In genomic region chr17:42365136-42365535, GRCh38 we compare ENCODE assay signal across 10 cellular contexts. TPM values are rescaled to one million over a fixed set of nuclear protein-coding genes. Genes with fewer than 3 reads are reported as not detected.
DNase-seq lines count a peak whose midpoint lies in the region; ATAC-seq, FAIRE-seq and TF ChIP-seq lines count a peak whose summit lies in the region.
"Had no signal": no experiment of that assay in that cellular context is flagged by ENCODE, and none has a peak within 500 bp of the region (broad histone marks: within the 10 kb centered on the region; RNA-seq: fewer than 3 reads in every experiment).

No MANE protein-coding gene starts in this region.

- DNase-seq in EH (ENCODE audit: low read depth) (peak; percentile 83), RCC 7860 (ENCODE audit: low spot score) (peak; percentile 67), mammary epithelial cell (peak; percentile 26), renal cortical epithelial cell (ENCODE audit: low read depth) (peak; percentile 54), HPDE6-E6E7 (ENCODE audit: extremely low spot score) (no peak), retina (no peak)
- DNase-seq: NCI-H748 treated with DMSO at 0.1 percent for 48 hours, T-helper 9 cell had no signal

- H3K9ac ChIP-seq in mammary epithelial cell (ENCODE audit: insufficient read depth, low read length) = no peak overlapping the region

- dilution Hi-C loops in mammary epithelial cell (cut with HindIII; ENCODE audit: low sequenced_read_pairs) = no loop called here

- H3K9me3 ChIP-seq in mammary epithelial cell (replicated peaks; ENCODE audit: insufficient read depth, low read length) = no peaks in the 10 kb centered on the region

- no peak for FAIRE-seq in RCC 7860 (lab: Jason Lieb, UNC)
- FAIRE-seq: colon had no signal

- peaks cover 5% of the 10 kb centered on the region for H3K36me3 ChIP-seq in mammary epithelial cell (ENCODE audit: insufficient read depth, low read length)

- H3K27ac ChIP-seq in mammary epithelial cell (ENCODE audit: insufficient read depth, low read depth, low read length) = no peak overlapping the region

- H4K20me1 ChIP-seq in mammary epithelial cell (ENCODE audit: insufficient read depth, low read length) = no peaks in the 10 kb centered on the region

- H3K4me3 ChIP-seq in mammary epithelial cell (replicated peaks in 1 of 3; ENCODE audit: insufficient read depth in 1 of 3, low read depth in 2 of 3, low read length in 3 of 3) = no peak overlapping the region

- peaks cover 15% of the 10 kb centered on the region for H3K4me1 ChIP-seq in mammary epithelial cell (ENCODE audit: insufficient read depth, low read length)

- H3K4me2 ChIP-seq in mammary epithelial cell (ENCODE audit: insufficient read depth, low read depth, low read length) = no peak overlapping the region

- in situ Hi-C loops in mammary epithelial cell (cut with MboI; ENCODE audit: low sequenced_read_pairs in 2 of 2) = no loop called here

- no peak for ATAC-seq in GM18867 (IDR thresholded peaks at IDR 0.05; ENCODE audit: unreplicated experiment)

- peaks cover 95% of the 10 kb centered on the region for H3K79me2 ChIP-seq in mammary epithelial cell (ENCODE audit: insufficient read depth, low read length)

- no peak overlapping the region for H2AFZ ChIP-seq in mammary epithelial cell (ENCODE audit: low read depth, low read length)

- WGBS in mammary epithelial cell (ENCODE audit: low coverage, missing lambda C conversion rate) = 89% methylated on average over 8 of the region's 9 CpGs

- H3K27me3 ChIP-seq in mammary epithelial cell (ENCODE audit: insufficient read depth, low read length) = no peaks in the 10 kb centered on the region

- TF ChIP-seq CTCF in mammary epithelial cell (conservative IDR thresholded peaks at IDR 0.05 in 1 of 2, IDR thresholded peaks at IDR 0.05 in 1 of 2; ENCODE audit: extremely low read depth in 1 of 2, insufficient read depth in 1 of 2, low read depth in 1 of 2, low read length in 2 of 2) = no peak

- intact Hi-C loops in mammary epithelial cell (cut with micrococcal nuclease) = no loop called here

- CTCF ChIA-PET in mammary epithelial cell (lab: Charles Lee; ENCODE audit: low non-redundant PET) = no interaction called here

- BruUV-seq in mammary epithelial cell (replicated peaks; lab: Mats Ljungman, UMichigan) = no TSS peak

RNA-seq across cellular contexts. Expression of gene STAT3, which starts 23.1 kb away (rescaled TPM):
- total RNA-seq in mammary epithelial cell (100 to 1,000 TPM in 1 of 2 donors, 10 to 100 TPM in 1; 94.3 to 191 TPM), renal cortical epithelial cell (118 and 270 TPM in 2 replicates)
- 51.3 TPM for polyA plus RNA-seq in mammary epithelial cell
- 115 TPM for polyA minus RNA-seq in mammary epithelial cell

RNA-seq across cellular contexts. Expression of gene CAVIN1, which starts 57.9 kb away (rescaled TPM):
- total RNA-seq in mammary epithelial cell (100 to 1,000 TPM; 354 to 592 TPM), renal cortical epithelial cell (256 and 383 TPM in 2 replicates)
- polyA plus RNA-seq in mammary epithelial cell = 249 TPM
- 304 TPM for polyA minus RNA-seq in mammary epithelial cell

Comparison
In these comparisons a context has a peak if more than half of its experiments do, and no peak if none do; other contexts are left out.
1. DNase-seq: peak in EH (single experiment), RCC 7860 (single experiment), mammary epithelial cell (single experiment) and renal cortical epithelial cell (single experiment); none in HPDE6-E6E7 (single experiment) and retina (single experiment).